ENCODE assay signal across 11 cellular contexts in genomic region chr15:89998141-89998661, GRCh38. TPM values are rescaled to one million over a fixed set of nuclear protein-coding genes. Genes with fewer than 3 reads are reported as not detected.
A peak's percentile ranks its signal among the peaks of the same experiment; 100 is the strongest.
DNase-seq lines count a peak whose midpoint lies in the region; ATAC-seq and TF ChIP-seq lines count a peak whose summit lies in the region.
"Had no signal": no experiment of that assay in that cellular context is flagged by ENCODE, and none has a peak within 500 bp of the region (broad histone marks: within the 10 kb centered on the region; RNA-seq: fewer than 3 reads in every experiment).

No MANE protein-coding gene starts in this region.

- no peaks in the 10 kb centered on the region for H3K27me3 ChIP-seq in ovary

- whole genome bisulfite sequencing in ovary, 3 donors: 52 to 58% (median 53%) methylated on average over 5 of the region's 5 CpGs

- H3K27ac ChIP-seq in ovary: no peak overlapping the region
- H3K27ac ChIP-seq in caudate nucleus (ENCODE audit: low read depth, low read length): no peak overlapping the region
- H3K27ac ChIP-seq: SK-N-MC had no signal

- no peak for TF ChIP-seq POLR2A in ovary (IDR thresholded peaks at IDR 0.05)

- intact Hi-C loops in ovary (cut with DNase I): loop anchor here in 1 of 4 donors (10.0 kb wide), 1 partner anchor 67 kb away; no protein-coding TSS in a partner anchor

- peaks cover 5% of the 10 kb centered on the region for H3K4me1 ChIP-seq in ovary (ENCODE audit: insufficient read depth)

- no peaks in the 10 kb centered on the region for H3K36me3 ChIP-seq in ovary

- no peak overlapping the region for H3K4me3 ChIP-seq in ovary
- H3K4me3 ChIP-seq: SK-N-MC had no signal

- peak; percentile 93 for DNase-seq in ELR (ENCODE audit: low read depth)
- DNase-seq in NCI-H69 (lab: John Stamatoyannopoulos, UW): peak; percentile 79
- peak; percentile 61 for DNase-seq in dermis blood vessel endothelial cell
- DNase-seq in non-pigmented ciliary epithelial cell (ENCODE audit: low read depth): peak; percentile 42
- no peak for DNase-seq in ovary
- DNase-seq in caudate nucleus (lab: John Stamatoyannopoulos, UW): no peak
- DNase-seq: activated T-cell treated with anti-CD3 and anti-CD28 coated beads, Interleukin-2, amount 50 U/mL, for 72 hours; nephron progenitor cell had no signal

- no peak for TF ChIP-seq CTCF in ovary (IDR thresholded peaks at IDR 0.05)

- ATAC-seq in HG03521 (IDR thresholded peaks at IDR 0.05; ENCODE audit: unreplicated experiment) (no peak), GM21786 (IDR thresholded peaks at IDR 0.05; ENCODE audit: unreplicated experiment) (no peak)
- ATAC-seq: activated T-cell treated with anti-CD3 and anti-CD28 coated beads, Interleukin-2, amount 50 U/mL, for 72 hours had no signal

- no peaks in the 10 kb centered on the region for H3K9me3 ChIP-seq in ovary

- TF ChIP-seq EP300 in ovary (IDR thresholded peaks at IDR 0.05): no peak

RNA-seq across cellular contexts. Expression of gene ZNF710, which starts 2.9 kb away (rescaled TPM):
- 10.2 and 10.7 TPM in 2 replicates for total RNA-seq in dermis blood vessel endothelial cell
- 10 to 100 TPM in 5 of 7 donors, 1 to 10 TPM in 2; 6.8 to 19.7 (median 14.5) TPM for total RNA-seq in ovary
- polyA plus RNA-seq in ovary: 10 to 100 TPM in 1 of 2 donors, 1 to 10 TPM in 1; 8.3 to 10.4 TPM

Comparison
In these comparisons a context has a peak if more than half of its experiments do, and no peak if none do; other contexts are left out.
1. DNase-seq: peak in ELR (single experiment), NCI-H69 (single experiment), dermis blood vessel endothelial cell (single experiment) and non-pigmented ciliary epithelial cell (single experiment); none in ovary (0 of 5) and caudate nucleus (0 of 61).